1 cellular context compared by ENCODE assay signal in the genomic region with DNA sequence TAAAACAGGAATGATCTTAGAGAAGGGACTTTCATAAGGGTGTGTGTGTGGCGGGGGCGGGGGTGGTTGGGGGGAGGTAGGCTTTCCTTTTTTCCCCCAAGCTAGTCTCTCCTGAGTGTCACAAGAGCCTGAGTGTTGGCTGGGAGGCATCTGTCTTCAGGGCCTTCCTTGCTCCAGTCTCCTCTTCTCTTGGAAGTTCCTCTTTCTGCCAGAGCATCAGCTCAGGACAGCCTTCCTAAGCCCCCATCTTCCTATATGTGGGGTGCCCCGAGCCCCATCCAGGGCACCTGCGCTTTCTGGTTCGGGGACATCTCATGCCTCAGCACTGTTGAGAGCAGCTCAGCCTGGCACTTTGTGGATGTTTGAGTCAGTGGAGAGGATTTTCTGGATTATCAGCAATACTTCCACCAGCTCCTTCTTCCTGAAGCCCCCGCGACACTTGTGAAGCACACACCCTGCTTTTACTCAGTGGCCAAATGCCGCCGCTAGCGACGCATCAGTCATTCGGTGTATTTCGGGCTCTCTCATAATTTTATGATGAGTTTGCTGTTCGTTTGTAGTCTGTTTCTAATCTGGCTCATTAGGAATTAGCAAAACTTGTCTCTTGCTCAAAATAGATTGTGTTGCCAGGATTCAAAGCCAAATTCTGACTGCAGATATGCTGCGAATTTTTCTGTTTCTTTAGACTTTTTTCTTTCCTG.
TF ChIP-seq lines count a peak whose summit lies in the region.

No MANE protein-coding gene starts in this region.

TF ChIP-seq in K562, 482 proteins besides CTCF, POLR2A, EP300 and RAD21 (continued from another document):
- TF ChIP-seq MLLT1 (IDR thresholded peaks at IDR 0.05) (peak in 1 of 2 experiments; percentile 50; a peak in 1 of 4 replicates), MAFG (tag; conservative IDR thresholded peaks at IDR 0.05) (0 out of 2 replicates have a peak, but pooled peaks have one; percentile 7), SPI1 (IDR thresholded peaks at IDR 0.05; ENCODE audit: borderline replicate concordance, low read depth, low read length) (peak; percentile 57; the same call in 1 of the 2 replicates), NFRKB (IDR thresholded peaks at IDR 0.05; ENCODE audit: low read depth) (no peak), TEAD2 (tag; IDR thresholded peaks at IDR 0.05) (no peak), ZNF77 (CRISPR knock-in tag; IDR thresholded peaks at IDR 0.05) (no peak), ETV6 (IDR thresholded peaks at IDR 0.05; ENCODE audit: borderline replicate concordance in 1 of 2, low read depth in 2 of 2, low read length in 1 of 2) (no peak), ETV6 (CRISPR knock-in tag; IDR thresholded peaks at IDR 0.05; ENCODE audit: borderline replicate concordance) (no peak), CEBPB (tag; IDR thresholded peaks at IDR 0.05) (no peak), CHAMP1 (IDR thresholded peaks at IDR 0.05) (no peak), C11orf30 (IDR thresholded peaks at IDR 0.05; ENCODE audit: low read depth) (peak; percentile 49), ARID4B (CRISPR knock-in tag; IDR thresholded peaks at IDR 0.05) (no peak), PPARD (CRISPR knock-in tag; IDR thresholded peaks at IDR 0.05) (no peak), ZBTB43 (CRISPR knock-in tag; IDR thresholded peaks at IDR 0.05) (no peak), RCOR1 (IDR thresholded peaks at IDR 0.05; ENCODE audit: borderline replicate concordance in 1 of 2, low read depth in 2 of 2, low read length in 2 of 2) (peak in 1 of 2 experiments; percentile 15; a peak in 1 of 4 replicates), SMAD4 (CRISPR knock-in tag; conservative IDR thresholded peaks at IDR 0.05) (peak; percentile 16; the same call in 1 of the 2 replicates), ZNF263 (CRISPR knock-in tag; IDR thresholded peaks at IDR 0.05; ENCODE audit: borderline replicate concordance) (no peak)
- TF ChIP-seq, protein P1, sequence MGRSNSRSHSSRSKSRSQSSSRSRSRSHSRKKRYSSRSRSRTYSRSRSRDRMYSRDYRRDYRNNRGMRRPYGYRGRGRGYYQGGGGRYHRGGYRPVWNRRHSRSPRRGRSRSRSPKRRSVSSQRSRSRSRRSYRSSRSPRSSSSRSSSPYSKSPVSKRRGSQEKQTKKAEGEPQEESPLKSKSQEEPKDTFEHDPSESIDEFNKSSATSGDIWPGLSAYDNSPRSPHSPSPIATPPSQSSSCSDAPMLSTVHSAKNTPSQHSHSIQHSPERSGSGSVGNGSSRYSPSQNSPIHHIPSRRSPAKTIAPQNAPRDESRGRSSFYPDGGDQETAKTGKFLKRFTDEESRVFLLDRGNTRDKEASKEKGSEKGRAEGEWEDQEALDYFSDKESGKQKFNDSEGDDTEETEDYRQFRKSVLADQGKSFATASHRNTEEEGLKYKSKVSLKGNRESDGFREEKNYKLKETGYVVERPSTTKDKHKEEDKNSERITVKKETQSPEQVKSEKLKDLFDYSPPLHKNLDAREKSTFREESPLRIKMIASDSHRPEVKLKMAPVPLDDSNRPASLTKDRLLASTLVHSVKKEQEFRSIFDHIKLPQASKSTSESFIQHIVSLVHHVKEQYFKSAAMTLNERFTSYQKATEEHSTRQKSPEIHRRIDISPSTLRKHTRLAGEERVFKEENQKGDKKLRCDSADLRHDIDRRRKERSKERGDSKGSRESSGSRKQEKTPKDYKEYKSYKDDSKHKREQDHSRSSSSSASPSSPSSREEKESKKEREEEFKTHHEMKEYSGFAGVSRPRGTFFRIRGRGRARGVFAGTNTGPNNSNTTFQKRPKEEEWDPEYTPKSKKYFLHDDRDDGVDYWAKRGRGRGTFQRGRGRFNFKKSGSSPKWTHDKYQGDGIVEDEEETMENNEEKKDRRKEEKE (IDR thresholded peaks at IDR 0.05; ENCODE audit: borderline replicate concordance in 1 of 2, control insufficient read depth in 1 of 2, low read depth in 2 of 2, low read length in 1 of 2), result no peak
- TF ChIP-seq, protein P2, sequence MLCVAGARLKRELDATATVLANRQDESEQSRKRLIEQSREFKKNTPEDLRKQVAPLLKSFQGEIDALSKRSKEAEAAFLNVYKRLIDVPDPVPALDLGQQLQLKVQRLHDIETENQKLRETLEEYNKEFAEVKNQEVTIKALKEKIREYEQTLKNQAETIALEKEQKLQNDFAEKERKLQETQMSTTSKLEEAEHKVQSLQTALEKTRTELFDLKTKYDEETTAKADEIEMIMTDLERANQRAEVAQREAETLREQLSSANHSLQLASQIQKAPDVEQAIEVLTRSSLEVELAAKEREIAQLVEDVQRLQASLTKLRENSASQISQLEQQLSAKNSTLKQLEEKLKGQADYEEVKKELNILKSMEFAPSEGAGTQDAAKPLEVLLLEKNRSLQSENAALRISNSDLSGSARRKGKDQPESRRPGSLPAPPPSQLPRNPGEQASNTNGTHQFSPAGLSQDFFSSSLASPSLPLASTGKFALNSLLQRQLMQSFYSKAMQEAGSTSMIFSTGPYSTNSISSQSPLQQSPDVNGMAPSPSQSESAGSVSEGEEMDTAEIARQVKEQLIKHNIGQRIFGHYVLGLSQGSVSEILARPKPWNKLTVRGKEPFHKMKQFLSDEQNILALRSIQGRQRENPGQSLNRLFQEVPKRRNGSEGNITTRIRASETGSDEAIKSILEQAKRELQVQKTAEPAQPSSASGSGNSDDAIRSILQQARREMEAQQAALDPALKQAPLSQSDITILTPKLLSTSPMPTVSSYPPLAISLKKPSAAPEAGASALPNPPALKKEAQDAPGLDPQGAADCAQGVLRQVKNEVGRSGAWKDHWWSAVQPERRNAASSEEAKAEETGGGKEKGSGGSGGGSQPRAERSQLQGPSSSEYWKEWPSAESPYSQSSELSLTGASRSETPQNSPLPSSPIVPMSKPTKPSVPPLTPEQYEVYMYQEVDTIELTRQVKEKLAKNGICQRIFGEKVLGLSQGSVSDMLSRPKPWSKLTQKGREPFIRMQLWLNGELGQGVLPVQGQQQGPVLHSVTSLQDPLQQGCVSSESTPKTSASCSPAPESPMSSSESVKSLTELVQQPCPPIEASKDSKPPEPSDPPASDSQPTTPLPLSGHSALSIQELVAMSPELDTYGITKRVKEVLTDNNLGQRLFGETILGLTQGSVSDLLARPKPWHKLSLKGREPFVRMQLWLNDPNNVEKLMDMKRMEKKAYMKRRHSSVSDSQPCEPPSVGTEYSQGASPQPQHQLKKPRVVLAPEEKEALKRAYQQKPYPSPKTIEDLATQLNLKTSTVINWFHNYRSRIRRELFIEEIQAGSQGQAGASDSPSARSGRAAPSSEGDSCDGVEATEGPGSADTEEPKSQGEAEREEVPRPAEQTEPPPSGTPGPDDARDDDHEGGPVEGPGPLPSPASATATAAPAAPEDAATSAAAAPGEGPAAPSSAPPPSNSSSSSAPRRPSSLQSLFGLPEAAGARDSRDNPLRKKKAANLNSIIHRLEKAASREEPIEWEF (CRISPR knock-in tag; IDR thresholded peaks at IDR 0.05), result 0 out of 2 replicates have a peak, but pooled peaks have one; percentile 6
TF ChIP-seq in K562: peak in this region for 8.
